Comparison of ENCODE assay signal across 17 cellular contexts in the genomic region with DNA sequence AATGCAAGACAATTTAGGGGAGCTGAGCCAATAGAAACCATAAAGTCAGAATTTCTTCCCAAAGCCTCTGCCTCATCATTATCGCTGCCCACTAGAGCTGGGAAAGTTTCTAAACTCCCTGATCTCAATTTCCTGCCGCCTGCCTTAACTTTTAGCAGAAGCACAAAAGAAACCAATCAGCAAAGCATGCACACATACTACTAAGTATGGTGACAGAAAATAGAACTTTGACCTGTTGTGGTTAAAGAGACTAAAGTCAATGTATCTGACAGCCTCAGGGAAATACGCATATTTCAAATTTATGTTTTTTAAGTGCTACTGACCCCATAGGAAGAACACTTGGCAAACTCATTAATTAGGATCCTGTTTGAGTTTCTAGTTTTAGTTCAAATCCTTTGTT. TPM values are rescaled to one million over a fixed set of nuclear protein-coding genes. Genes with fewer than 3 reads are reported as not detected.
DNase-seq lines count a peak whose midpoint lies in the region; ATAC-seq and TF ChIP-seq lines count a peak whose summit lies in the region.
"Had no signal": no experiment of that assay in that cellular context is flagged by ENCODE, and none has a peak within 500 bp of the region (broad histone marks: within the 10 kb centered on the region; RNA-seq: fewer than 3 reads in every experiment).

No MANE protein-coding gene starts in this region.

- H2AFZ ChIP-seq in mesenchymal stem cell (ENCODE audit: low read depth, low read length), result no peak overlapping the region

- H4K91ac ChIP-seq in mesenchymal stem cell (ENCODE audit: low read length), result no peak overlapping the region

- TF ChIP-seq CTCF in GM10248 (IDR thresholded peaks at IDR 0.05; ENCODE audit: control extremely low read depth, extremely low read depth, low read depth, missing control alignments), result no peak

- no peaks in the 10 kb centered on the region for H3K79me1 ChIP-seq in mesenchymal stem cell (replicated peaks; ENCODE audit: low read length, poor library complexity, severe bottlenecking)

- DNase-seq in mesenchymal stem cell (peak; percentile 48), DMS 273 (lab: John Stamatoyannopoulos, UW; ENCODE audit: unreplicated experiment) (no peak), GM10248 (ENCODE audit: extremely low spot score) (no peak), erythroblast (lab: John Stamatoyannopoulos, UW) (no peak)
- DNase-seq: activated CD8-positive, alpha-beta memory T cell treated with anti-CD3 and anti-CD28 coated beads, Interleukin-2, amount 50 U/mL, for 4 hours; DMS79; effector memory CD4-positive, alpha-beta T cell; foreskin fibroblast; IMR-90; NCI-H1048; upper lobe of left lung; WERI-Rb-1 had no signal

- H3K4me2 ChIP-seq in mesenchymal stem cell (ENCODE audit: low read length, poor library complexity, severe bottlenecking), result no peak overlapping the region
- H3K4me2 ChIP-seq: BLaER1 treated with 17β-estradiol and CSF1 and Interleukin-3, amounts not matched to agents 10 nM and 100 nM had no signal

- H3K18ac ChIP-seq in mesenchymal stem cell (ENCODE audit: low read depth in 1 of 2, low read length in 2 of 2), result no peak overlapping the region

- ATAC-seq in GM18861 (IDR thresholded peaks at IDR 0.05; ENCODE audit: unreplicated experiment), result peak; percentile 57
- ATAC-seq in GM19455 (IDR thresholded peaks at IDR 0.05; ENCODE audit: unreplicated experiment), result peak; percentile 71
- ATAC-seq in HG03432 (IDR thresholded peaks at IDR 0.05; ENCODE audit: unreplicated experiment), result peak; percentile 67
- ATAC-seq: stimulated activated memory B cell treated with anti-CD40 and anti-IgM and Interleukin-4, amounts not matched to agents 10 μg/mL and 1 μg/mL and 100 μg/mL, for 72 hours had no signal

- no CpG with 5 or more reads among the region's 3 CpGs for WGBS in mesenchymal stem cell

- H2BK12ac ChIP-seq in mesenchymal stem cell (ENCODE audit: low read length in 2 of 2), result no peak overlapping the region

- no peak overlapping the region for H4K8ac ChIP-seq in mesenchymal stem cell (ENCODE audit: low read length)

- no peaks in the 10 kb centered on the region for H3K9me3 ChIP-seq in mesenchymal stem cell (ENCODE audit: control insufficient read depth, low read length)
- H3K9me3 ChIP-seq: BLaER1 treated with 17β-estradiol and CSF1 and Interleukin-3, amounts not matched to agents 10 nM and 100 nM; upper lobe of left lung had no signal

- no peak for TF ChIP-seq POLR2A in erythroblast (IDR thresholded peaks at IDR 0.05; ENCODE audit: low read length)

- H3K14ac ChIP-seq in mesenchymal stem cell (ENCODE audit: low read length in 2 of 2), result no peak overlapping the region

- no peaks in the 10 kb centered on the region for H3K4me1 ChIP-seq in mesenchymal stem cell (ENCODE audit: control insufficient read depth, insufficient read depth, low read depth, low read length)
- H3K4me1 ChIP-seq: upper lobe of left lung had no signal

- no peak overlapping the region for H3K4me3 ChIP-seq in mesenchymal stem cell (ENCODE audit: insufficient read depth in 1 of 2, low read depth in 1 of 2, low read length in 2 of 2)
- H3K4me3 ChIP-seq: BLaER1 treated with 17β-estradiol and CSF1 and Interleukin-3, amounts not matched to agents 10 nM and 100 nM; upper lobe of left lung had no signal

- CTCF ChIA-PET in GM10248 (lab: Yijun Ruan, JAX), result no interaction called here

- no peak overlapping the region for H3K4ac ChIP-seq in mesenchymal stem cell (ENCODE audit: low read depth in 1 of 2, low read length in 2 of 2)

- peaks cover 0 to 18% of the 10 kb centered on the region in 2 experiments for H3K27me3 ChIP-seq in mesenchymal stem cell (ENCODE audit: control insufficient read depth in 1 of 2, insufficient read depth in 1 of 2, low read length in 2 of 2)
- H3K27me3 ChIP-seq: upper lobe of left lung had no signal

- H3K23ac ChIP-seq in mesenchymal stem cell (ENCODE audit: low read length in 2 of 2), result no peak overlapping the region

- no peak overlapping the region for H2BK120ac ChIP-seq in mesenchymal stem cell (ENCODE audit: low read depth, low read length)

- no peak overlapping the region for H2BK15ac ChIP-seq in mesenchymal stem cell (ENCODE audit: low read depth, poor library complexity, severe bottlenecking)

- H3K36me3 ChIP-seq in mesenchymal stem cell (ENCODE audit: control insufficient read depth in 1 of 2, insufficient read depth in 2 of 2, low read depth in 1 of 2, low read length in 2 of 2), result no peaks in the 10 kb centered on the region
- H3K36me3 ChIP-seq: upper lobe of left lung, WERI-Rb-1 had no signal

- no peak overlapping the region for H3K9ac ChIP-seq in mesenchymal stem cell (ENCODE audit: low read length)
- H3K9ac ChIP-seq: BLaER1 treated with 17β-estradiol and CSF1 and Interleukin-3, amounts not matched to agents 10 nM and 100 nM had no signal

- H3K27ac ChIP-seq in mesenchymal stem cell (ENCODE audit: low read length, poor library complexity, severe bottlenecking), result no peak overlapping the region
- H3K27ac ChIP-seq: BLaER1 treated with 17β-estradiol and CSF1 and Interleukin-3, amounts not matched to agents 10 nM and 100 nM; upper lobe of left lung; WERI-Rb-1 had no signal

- POLR2A ChIA-PET in GM10248 (lab: Yijun Ruan, JAX), result no interaction called here

- H2BK5ac ChIP-seq in mesenchymal stem cell (ENCODE audit: low read depth, low read length, poor library complexity, severe bottlenecking), result no peak overlapping the region

- H2AK5ac ChIP-seq in mesenchymal stem cell (ENCODE audit: low read length, severe bottlenecking), result no peak overlapping the region

RNA-seq across cellular contexts. Expression of a gene that starts 10.1 kb away (rescaled TPM):
- 11.1 TPM for polyA plus RNA-seq in mesenchymal stem cell (2013, experiment 1 of 2)
- polyA plus RNA-seq in mesenchymal stem cell (2013, experiment 2 of 2), result 11.6 TPM
